Comparison of ENCODE assay signal across 19 cellular contexts in the genomic region with DNA sequence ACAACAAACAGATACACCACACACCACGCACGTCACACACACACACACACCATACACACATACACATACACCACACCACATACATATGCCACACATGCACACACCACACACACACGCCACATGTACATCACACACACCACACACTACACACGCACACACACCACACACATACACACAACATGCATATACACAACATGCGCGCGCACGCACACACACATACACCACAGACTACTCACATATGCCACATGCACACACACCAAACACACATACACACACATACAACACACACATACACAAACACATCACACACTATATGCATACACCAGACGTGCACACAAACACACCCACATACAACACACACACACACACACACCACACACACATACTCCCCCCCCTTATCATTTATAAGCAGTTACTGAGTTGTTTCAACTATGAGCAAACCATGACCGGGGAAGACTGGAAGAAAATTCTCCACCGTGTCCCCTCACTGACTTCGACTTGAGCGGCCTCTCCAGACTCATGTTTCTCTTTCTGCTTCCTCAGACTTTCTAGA.
"Had no signal": no experiment of that assay in that cellular context is flagged by ENCODE, and none has a peak within 500 bp of the region (broad histone marks: within the 10 kb centered on the region; RNA-seq: fewer than 3 reads in every experiment).

No MANE protein-coding gene starts in this region.

- H3K4me3 ChIP-seq: cardiac muscle cell, lung, sigmoid colon, thoracic aorta, upper lobe of right lung had no signal

- H3K9ac ChIP-seq: parathyroid adenoma had no signal

- DNase-seq: activated CD4-positive, alpha-beta T cell treated with anti-CD3 and anti-CD28 coated beads, Interleukin-2, amount 10 ng/mL, durations not matched to agents 7 days and 5 days; activated effector memory CD4-positive, alpha-beta T cell treated with anti-CD3 and anti-CD28 coated beads, Interleukin-2, amount 50 U/mL, for 16 hours; activated T-cell treated with anti-CD3 and anti-CD28 coated beads, Interleukin-2, amount 50 U/mL, for 72 hours; amniotic stem cell; dermis blood vessel endothelial cell; effector memory CD4-positive, alpha-beta T cell; foreskin fibroblast; head of caudate nucleus; stimulated activated CD4-positive, alpha-beta T cell treated with anti-CD3 and anti-CD28 coated beads, Interleukin-4, amount 100 ng/mL, for 4 hours; stimulated activated naive B cell treated with anti-CD40 and anti-IgM and Interleukin-4, amounts not matched to agents 10 μg/mL and 1 μg/mL and 100 μg/mL, for 72 hours; T-helper 1 cell; T-helper 9 cell; upper lobe of right lung had no signal

- H3K27ac ChIP-seq: cardiac muscle cell, parathyroid adenoma, sigmoid colon, thoracic aorta, upper lobe of right lung had no signal

- H3K9me3 ChIP-seq: sigmoid colon, thoracic aorta, upper lobe of right lung had no signal

- H3K36me3 ChIP-seq: cardiac muscle cell, sigmoid colon, thoracic aorta, upper lobe of right lung had no signal

- H2AFZ ChIP-seq: parathyroid adenoma had no signal

- H3K27me3 ChIP-seq: cardiac muscle cell had no signal

- ATAC-seq: activated T-cell treated with anti-CD3 and anti-CD28 coated beads, Interleukin-2, amount 50 U/mL, for 72 hours; stimulated activated naive B cell treated with anti-CD40 and anti-IgM and Interleukin-4, amounts not matched to agents 10 μg/mL and 1 μg/mL and 100 μg/mL, for 72 hours; upper lobe of right lung had no signal

- H3K4me1 ChIP-seq: sigmoid colon, upper lobe of right lung had no signal

- FAIRE-seq: keratinocyte had no signal

- H3K79me2 ChIP-seq: parathyroid adenoma had no signal
